ENCODE assay signal across 8 cellular contexts in the genomic region with DNA sequence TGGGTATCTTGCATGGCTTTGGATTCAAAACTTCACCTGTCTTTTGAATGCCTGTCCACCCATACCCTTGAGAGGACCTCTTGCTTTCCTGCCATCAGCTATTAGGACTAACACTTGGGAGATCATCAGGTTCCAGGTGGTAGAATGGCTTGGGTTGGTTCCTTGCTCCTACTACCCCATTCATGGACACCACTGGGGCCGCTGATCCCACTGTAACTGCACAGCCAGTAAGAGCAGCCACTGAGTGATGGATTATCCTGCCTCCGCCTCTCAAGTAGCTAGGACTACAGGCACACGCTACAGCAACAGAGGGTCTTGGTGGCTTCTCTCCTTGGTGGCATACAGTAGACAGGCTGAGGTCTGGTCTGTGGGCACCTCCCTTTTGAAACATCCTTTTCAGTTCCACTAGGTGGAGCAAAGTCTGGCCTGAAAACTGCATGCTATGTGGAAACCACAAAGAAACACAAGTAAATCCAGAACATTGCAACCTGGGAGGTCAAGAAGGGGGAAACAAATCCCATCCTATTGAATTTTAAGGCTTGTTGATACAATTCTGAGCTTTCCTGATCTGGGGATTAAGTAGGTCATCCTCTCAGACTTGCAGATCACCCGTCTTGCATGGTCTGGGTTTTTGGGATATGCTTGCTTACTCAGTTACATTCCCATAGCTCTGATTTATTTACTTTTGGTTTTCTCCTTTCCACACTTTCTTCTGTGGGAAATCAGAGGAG. TPM values are rescaled to one million over a fixed set of nuclear protein-coding genes. Genes with fewer than 3 reads are reported as not detected.
DNase-seq lines count a peak whose midpoint lies in the region; ATAC-seq and TF ChIP-seq lines count a peak whose summit lies in the region.

No MANE protein-coding gene starts in this region.

- no peak overlapping the region for H3K27ac ChIP-seq in CD4-positive, CD25-positive, alpha-beta regulatory T cell (ENCODE audit: insufficient read depth, low read length, poor library complexity, severe bottlenecking)

- no peaks in the 10 kb centered on the region for H3K27me3 ChIP-seq in CD4-positive, CD25-positive, alpha-beta regulatory T cell (ENCODE audit: control insufficient read depth, insufficient read depth, low read length)
- H3K27me3 ChIP-seq in HAP-1 (ENCODE audit: low read depth) = no peaks in the 10 kb centered on the region

- in situ Hi-C loops in HAP-1 (cut with MboI; ENCODE audit: low sequenced_read_pairs) = no loop called here

- peak overlapping the region; percentile 17 for H3K4me3 ChIP-seq in CD4-positive, CD25-positive, alpha-beta regulatory T cell (ENCODE audit: low read depth, low read length)
- no peak overlapping the region for H3K4me3 ChIP-seq in HAP-1
- no peak overlapping the region for H3K4me3 ChIP-seq in fibroblast of pulmonary artery (replicated peaks; ENCODE audit: low read depth, low read length)

- no peaks in the 10 kb centered on the region for H3K9me3 Mint-ChIP-seq in CD4-positive, CD25-positive, alpha-beta regulatory T cell
- no peaks in the 10 kb centered on the region for H3K9me3 Mint-ChIP-seq in osteocyte (ENCODE audit: unreplicated experiment)

- peaks cover 26 to 65% (median 47%) of the 10 kb centered on the region in 4 donors for H3K4me1 Mint-ChIP-seq in CD4-positive, CD25-positive, alpha-beta regulatory T cell
- peaks cover 43% of the 10 kb centered on the region for H3K4me1 Mint-ChIP-seq in osteocyte (ENCODE audit: unreplicated experiment)

- no peaks in the 10 kb centered on the region for H3K27me3 Mint-ChIP-seq in CD4-positive, CD25-positive, alpha-beta regulatory T cell
- H3K27me3 Mint-ChIP-seq in osteocyte (ENCODE audit: unreplicated experiment) = no peaks in the 10 kb centered on the region

- H3K36me3 ChIP-seq in CD4-positive, CD25-positive, alpha-beta regulatory T cell (ENCODE audit: control insufficient read depth, insufficient read depth, low read length) = peaks cover 6% of the 10 kb centered on the region
- no peaks in the 10 kb centered on the region for H3K36me3 ChIP-seq in HAP-1 (replicated peaks)

- peak in 1 of 3 donors; percentile 62 for DNase-seq in CD4-positive, CD25-positive, alpha-beta regulatory T cell
- peak; percentile 38 to 43 for DNase-seq in HAP-1 (ENCODE audit: low spot score in 2 of 2)
- DNase-seq in SW480 (ENCODE audit: low spot score) = peak; percentile 65
- peak; percentile 86 for DNase-seq in fibroblast of pulmonary artery (ENCODE audit: low read depth)
- no peak for DNase-seq in osteocyte (ENCODE audit: extremely low spot score, unreplicated experiment)
- DNase-seq in NCI-H1092 (lab: John Stamatoyannopoulos, UW) = no peak
- DNase-seq in NCI-H187 treated with DMSO at 0.1 percent for 48 hours (lab: John Stamatoyannopoulos, UW) = no peak

- H3K27ac Mint-ChIP-seq in CD4-positive, CD25-positive, alpha-beta regulatory T cell = peak overlapping the region; percentile 52 to 85 (median 57)
- peak overlapping the region; percentile 88 for H3K27ac Mint-ChIP-seq in osteocyte (ENCODE audit: unreplicated experiment)

- no peaks in the 10 kb centered on the region for H3K9me3 ChIP-seq in CD4-positive, CD25-positive, alpha-beta regulatory T cell (ENCODE audit: control insufficient read depth in 2 of 2, low read length in 2 of 2)
- no peaks in the 10 kb centered on the region for H3K9me3 ChIP-seq in HAP-1

- peak; percentile 69 to 72 for ATAC-seq in CD4-positive, CD25-positive, alpha-beta regulatory T cell (ENCODE audit: low read depth in 2 of 2)
- no peak for ATAC-seq in GM21619 (IDR thresholded peaks at IDR 0.05; ENCODE audit: unreplicated experiment)

- H3K4me1 ChIP-seq in CD4-positive, CD25-positive, alpha-beta regulatory T cell (ENCODE audit: control insufficient read depth, insufficient read depth, low read length, poor library complexity, severe bottlenecking) = peaks cover 32% of the 10 kb centered on the region
- no peaks in the 10 kb centered on the region for H3K4me1 ChIP-seq in HAP-1

- H3K4me3 Mint-ChIP-seq in CD4-positive, CD25-positive, alpha-beta regulatory T cell = peak overlapping the region; percentile 19 to 54 (median 46)
- H3K4me3 Mint-ChIP-seq in osteocyte (ENCODE audit: unreplicated experiment) = peak overlapping the region; percentile 52

- peaks cover 13% of the 10 kb centered on the region for H3K36me3 Mint-ChIP-seq in CD4-positive, CD25-positive, alpha-beta regulatory T cell
- H3K36me3 Mint-ChIP-seq in osteocyte (ENCODE audit: unreplicated experiment) = peaks cover 8% of the 10 kb centered on the region

- peak; percentile 74 for TF ChIP-seq CTCF in fibroblast of pulmonary artery (IDR thresholded peaks at IDR 0.05; ENCODE audit: low read length, missing control alignments)
- peak; percentile 82 for TF ChIP-seq CTCF in osteocyte (IDR thresholded peaks at IDR 0.05)

RNA-seq across cellular contexts. Expression of gene WBP1L, which starts 9.4 kb away (rescaled TPM):
- total RNA-seq in CD4-positive, CD25-positive, alpha-beta regulatory T cell = 27.7 TPM
- 10 to 100 TPM; 26.9 to 38.5 (median 28.3) TPM for polyA plus RNA-seq in CD4-positive, CD25-positive, alpha-beta regulatory T cell
- total RNA-seq in osteocyte = 66.7 and 68.7 TPM in 2 replicates

RNA-seq across cellular contexts. Expression of gene SFXN2, which starts 38.7 kb away (rescaled TPM):
- total RNA-seq in CD4-positive, CD25-positive, alpha-beta regulatory T cell = 9.9 TPM
- polyA plus RNA-seq in CD4-positive, CD25-positive, alpha-beta regulatory T cell = 10 to 100 TPM in 2 of 4 donors, 1 to 10 TPM in 2; 4.9 to 11.5 (median 8.9) TPM
- 6.9 and 8.1 TPM in 2 replicates for total RNA-seq in osteocyte

RNA-seq across cellular contexts. Expression of gene ARL3, which starts 38.9 kb away (rescaled TPM):
- total RNA-seq in CD4-positive, CD25-positive, alpha-beta regulatory T cell = 2.0 TPM
- 1 to 10 TPM; 2.3 to 3.3 (median 3.0) TPM for polyA plus RNA-seq in CD4-positive, CD25-positive, alpha-beta regulatory T cell
- total RNA-seq in osteocyte = 11.6 and 12.6 TPM in 2 replicates

Comparison
In these comparisons a context has a peak if more than half of its experiments do, and no peak if none do; other contexts are left out.
1. DNase-seq: peak in HAP-1 (2 of 2), SW480 (single experiment) and fibroblast of pulmonary artery (single experiment); none in osteocyte (single experiment), NCI-H1092 (single experiment) and NCI-H187 treated with DMSO at 0.1 percent for 48 hours (single experiment).